Comparison of ENCODE assay signal across 14 cellular contexts in genomic region chrX:47802589-47802988, GRCh38. TPM values are rescaled to one million over a fixed set of nuclear protein-coding genes. Genes with fewer than 3 reads are reported as not detected.
DNase-seq lines count a peak whose midpoint lies in the region; ATAC-seq and TF ChIP-seq lines count a peak whose summit lies in the region.
"Had no signal": no experiment of that assay in that cellular context is flagged by ENCODE, and none has a peak within 500 bp of the region (broad histone marks: within the 10 kb centered on the region; RNA-seq: fewer than 3 reads in every experiment).

No MANE protein-coding gene starts in this region.

- no peak for TF ChIP-seq CTCF in CD14-positive monocyte (IDR thresholded peaks at IDR 0.05)

- no peaks in the 10 kb centered on the region for H3K36me3 Mint-ChIP-seq in CD14-positive monocyte
- no peaks in the 10 kb centered on the region for H3K36me3 Mint-ChIP-seq in effector memory CD8-positive, alpha-beta T cell (ENCODE audit: insufficient read depth)

- no peaks in the 10 kb centered on the region for H3K4me1 Mint-ChIP-seq in CD14-positive monocyte
- no peaks in the 10 kb centered on the region for H3K4me1 Mint-ChIP-seq in effector memory CD8-positive, alpha-beta T cell (ENCODE audit: low read depth in 2 of 2)
- H3K4me1 Mint-ChIP-seq: central memory CD8-positive, alpha-beta T cell had no signal

- H3K4me3 Mint-ChIP-seq in CD14-positive monocyte, result no peak overlapping the region
- no peak overlapping the region for H3K4me3 Mint-ChIP-seq in effector memory CD8-positive, alpha-beta T cell
- H3K4me3 Mint-ChIP-seq: central memory CD8-positive, alpha-beta T cell had no signal

- no peak overlapping the region for H3K27ac Mint-ChIP-seq in CD14-positive monocyte
- H3K27ac Mint-ChIP-seq in effector memory CD8-positive, alpha-beta T cell, result no peak overlapping the region

- no peak for ATAC-seq in effector memory CD8-positive, alpha-beta T cell (replicated peaks)
- no peak for ATAC-seq in HG03280 (IDR thresholded peaks at IDR 0.05; ENCODE audit: unreplicated experiment)

- H3K9me3 Mint-ChIP-seq in CD14-positive monocyte, result peaks cover 0 to 4% (median 0%) of the 10 kb centered on the region in 7 donors
- H3K9me3 Mint-ChIP-seq in effector memory CD8-positive, alpha-beta T cell, result no peaks in the 10 kb centered on the region
- H3K9me3 Mint-ChIP-seq: central memory CD8-positive, alpha-beta T cell had no signal

- H3K27me3 Mint-ChIP-seq in CD14-positive monocyte (ENCODE audit: low read depth in 3 of 3), result peaks cover 0 to 2% (median 1%) of the 10 kb centered on the region in 3 donors
- peaks cover 0 to 5% of the 10 kb centered on the region in 2 donors for H3K27me3 Mint-ChIP-seq in effector memory CD8-positive, alpha-beta T cell
- H3K27me3 Mint-ChIP-seq: central memory CD8-positive, alpha-beta T cell had no signal

- intact Hi-C loops in CD14-positive monocyte (cut with micrococcal nuclease), result no loop called here

- peak; percentile 16 for DNase-seq in Ammon's horn (ENCODE audit: low spot score)
- peak; percentile 20 for DNase-seq in ELR (ENCODE audit: low read depth)
- DNase-seq in NCI-H69 (lab: John Stamatoyannopoulos, UW), result peak; percentile 76
- peak; percentile 9 for DNase-seq in fibroblast of gingiva (ENCODE audit: low read depth)
- DNase-seq in CD14-positive monocyte (ENCODE audit: low spot score), result no peak
- no peak for DNase-seq in anterior cingulate cortex (lab: John Stamatoyannopoulos, UW)
- DNase-seq in effector memory CD8-positive, alpha-beta T cell, result no peak
- DNase-seq: activated CD8-positive, alpha-beta memory T cell treated with anti-CD3 and anti-CD28 coated beads for 24 hours; KG1; mesendoderm; NCI-H226; occipital lobe had no signal

RNA-seq across cellular contexts. Expression of gene ZNF81, which starts 34.1 kb away (rescaled TPM):
- polyA plus RNA-seq in CD14-positive monocyte, result 1 to 10 TPM; 1.7 to 2.4 TPM

Comparison
In these comparisons a context has a peak if more than half of its experiments do, and no peak if none do; other contexts are left out.
1. DNase-seq: peak in Ammon's horn (single experiment), ELR (single experiment), NCI-H69 (single experiment) and fibroblast of gingiva (single experiment); none in CD14-positive monocyte (single experiment), anterior cingulate cortex (0 of 58) and effector memory CD8-positive, alpha-beta T cell (0 of 3).